8 cellular contexts compared by ENCODE assay signal in the genomic region with DNA sequence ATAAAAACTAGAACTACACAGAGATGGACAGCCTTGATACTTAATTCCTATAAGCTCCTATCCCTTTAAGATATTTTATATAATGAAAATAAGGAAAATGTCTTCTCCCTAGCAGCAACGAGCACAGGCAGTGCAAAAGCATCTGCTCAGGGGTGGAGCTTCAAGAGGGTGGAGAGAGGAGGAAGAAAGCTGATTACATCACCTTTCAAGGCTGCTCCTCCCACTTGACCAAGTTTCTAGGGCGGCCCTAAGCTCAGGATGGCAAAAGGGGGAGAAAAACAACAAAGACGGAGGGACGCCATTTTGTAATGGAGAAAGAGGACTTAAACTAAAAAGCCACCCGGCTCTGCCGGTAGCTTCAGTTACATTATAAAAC. TPM values are rescaled to one million over a fixed set of nuclear protein-coding genes. Genes with fewer than 3 reads are reported as not detected.
DNase-seq lines count a peak whose midpoint lies in the region; ATAC-seq and TF ChIP-seq lines count a peak whose summit lies in the region.

No MANE protein-coding gene starts in this region.

- intact Hi-C loops in CD8-positive, alpha-beta T cell (cut with DNase I, micrococcal nuclease): loop anchor here (1.0 to 10.0 kb wide), 7 partner anchors 74 to 1562 kb away; a partner anchor contains a TSS

- no peaks in the 10 kb centered on the region for H3K27me3 ChIP-seq in CD8-positive, alpha-beta T cell (ENCODE audit: insufficient read depth, low read length)
- H3K27me3 ChIP-seq in KMS-11 (ENCODE audit: insufficient read depth, low read depth) (no peaks in the 10 kb centered on the region), mucosa of stomach (ENCODE audit: control insufficient read depth, insufficient read depth, low read length) (no peaks in the 10 kb centered on the region)

- H3K36me3 Mint-ChIP-seq in CD8-positive, alpha-beta T cell: peaks cover 48% of the 10 kb centered on the region
- peaks cover 44% of the 10 kb centered on the region for H3K36me3 Mint-ChIP-seq in activated T-cell treated with anti-CD3 and anti-CD28 coated beads, Interleukin-2, amount 50 U/mL, for 4 hours (ENCODE audit: insufficient read depth)

- H3K27ac ChIP-seq in CD8-positive, alpha-beta T cell (ENCODE audit: low read depth, low read length): peak overlapping the region; percentile 100
- peak overlapping the region; percentile 95 for H3K27ac ChIP-seq in KMS-11

- peak; percentile 60 for ATAC-seq in CD8-positive, alpha-beta T cell
- ATAC-seq in GM21423 (IDR thresholded peaks at IDR 0.05; ENCODE audit: unreplicated experiment) (peak; percentile 39), esophagus mucosa (peak; percentile 77)
- peak; percentile 52 to 56 for ATAC-seq in activated T-cell treated with anti-CD3 and anti-CD28 coated beads, Interleukin-2, amount 50 U/mL, for 4 hours

- CTCF ChIA-PET in CD8-positive, alpha-beta T cell (lab: Charles Lee): interaction anchor here (0.8 to 4.3 kb wide), 10 partner anchors 10 to 132 kb away, joined by 3 to 25 read pairs (median 6); no protein-coding TSS in a partner anchor

- peaks cover 66% of the 10 kb centered on the region for H3K79me2 ChIP-seq in KMS-11 (ENCODE audit: insufficient read depth, low read depth)

- peaks cover 17% of the 10 kb centered on the region for H3K36me3 ChIP-seq in CD8-positive, alpha-beta T cell (ENCODE audit: insufficient read depth, low read length)
- H3K36me3 ChIP-seq in KMS-11 (ENCODE audit: insufficient read depth): peaks cover 10% of the 10 kb centered on the region; the same call in 1 of the 2 replicates
- H3K36me3 ChIP-seq in mucosa of stomach (ENCODE audit: control insufficient read depth, insufficient read depth, low read length): peaks cover 18% of the 10 kb centered on the region

- DNase-seq in CD8-positive, alpha-beta T cell: peak; percentile 76 to 93 (median 84)
- peak; percentile 76 for DNase-seq in activated T-cell treated with anti-CD3 and anti-CD28 coated beads, Interleukin-2, amount 50 U/mL, for 4 hours
- peak; percentile 82 for DNase-seq in stimulated activated CD8-positive, alpha-beta memory T cell treated with anti-CD3 and anti-CD28 coated beads, Interleukin-4, amount 100 ng/mL, for 48 hours

- no peaks in the 10 kb centered on the region for H3K9me3 ChIP-seq in CD8-positive, alpha-beta T cell (ENCODE audit: low read length)
- no peaks in the 10 kb centered on the region for H3K9me3 ChIP-seq in mucosa of stomach (ENCODE audit: control insufficient read depth, low read length)

- H3K9ac ChIP-seq in KMS-11: peak overlapping the region; percentile 98
- peak overlapping the region; percentile 100 for H3K9ac ChIP-seq in mucosa of stomach (ENCODE audit: low read length)

- TF ChIP-seq CTCF in CD8-positive, alpha-beta T cell (IDR thresholded peaks at IDR 0.05): no peak
- no peak for TF ChIP-seq CTCF in KMS-11 (conservative IDR thresholded peaks at IDR 0.05; ENCODE audit: low read depth, low read length)

- peaks cover 61% of the 10 kb centered on the region for H3K4me1 Mint-ChIP-seq in CD8-positive, alpha-beta T cell (ENCODE audit: low read depth)
- peaks cover 58% of the 10 kb centered on the region for H3K4me1 Mint-ChIP-seq in activated T-cell treated with anti-CD3 and anti-CD28 coated beads, Interleukin-2, amount 50 U/mL, for 4 hours (ENCODE audit: low read depth)

- no peaks in the 10 kb centered on the region for H3K9me3 Mint-ChIP-seq in CD8-positive, alpha-beta T cell
- no peaks in the 10 kb centered on the region for H3K9me3 Mint-ChIP-seq in activated T-cell treated with anti-CD3 and anti-CD28 coated beads, Interleukin-2, amount 50 U/mL, for 4 hours

- peak overlapping the region; percentile 100 for H3K4me3 Mint-ChIP-seq in CD8-positive, alpha-beta T cell
- peak overlapping the region; percentile 90 for H3K4me3 Mint-ChIP-seq in activated T-cell treated with anti-CD3 and anti-CD28 coated beads, Interleukin-2, amount 50 U/mL, for 4 hours

- peak overlapping the region; percentile 87 for H3K4me2 ChIP-seq in KMS-11

- H4K20me1 ChIP-seq in KMS-11 (ENCODE audit: insufficient read depth): no peaks in the 10 kb centered on the region

- no peak overlapping the region for H2AFZ ChIP-seq in KMS-11 (ENCODE audit: low read depth)

- H3K27ac Mint-ChIP-seq in CD8-positive, alpha-beta T cell: peak overlapping the region; percentile 100

- no peaks in the 10 kb centered on the region for H3K27me3 Mint-ChIP-seq in CD8-positive, alpha-beta T cell (ENCODE audit: low read depth)
- H3K27me3 Mint-ChIP-seq in activated T-cell treated with anti-CD3 and anti-CD28 coated beads, Interleukin-2, amount 50 U/mL, for 4 hours (ENCODE audit: low read depth): no peaks in the 10 kb centered on the region

- POLR2A ChIA-PET in CD8-positive, alpha-beta T cell (lab: Charles Lee): interaction anchor here (0.5 to 4.8 kb wide), 39 partner anchors 10 to 1121 kb away, joined by 3 to 100 read pairs (median 7); a partner anchor contains a TSS

- peaks cover 64% of the 10 kb centered on the region for H3K4me1 ChIP-seq in CD8-positive, alpha-beta T cell (ENCODE audit: insufficient read depth, low read length)
- H3K4me1 ChIP-seq in KMS-11 (ENCODE audit: low read depth, poor library complexity, severe bottlenecking): peaks cover 28% of the 10 kb centered on the region
- peaks cover 36% of the 10 kb centered on the region for H3K4me1 ChIP-seq in mucosa of stomach (ENCODE audit: control insufficient read depth, insufficient read depth, low read length)

- peak overlapping the region; percentile 96 for H3K4me3 ChIP-seq in CD8-positive, alpha-beta T cell (ENCODE audit: low read depth, low read length)
- no peak overlapping the region for H3K4me3 ChIP-seq in KMS-11 (IDR thresholded peaks at IDR 0.05; ENCODE audit: insufficient read depth, low read depth, low read length)
- peak overlapping the region; percentile 48 for H3K4me3 ChIP-seq in mucosa of stomach (ENCODE audit: low read length)

TF ChIP-seq in PFSK-1, 5 proteins besides CTCF, POLR2A, EP300 and RAD21:
- no peak for TF ChIP-seq FOXP2 (optimal IDR thresholded peaks at IDR 0.05; ENCODE audit: borderline replicate concordance, extremely low read depth, extremely low read length, insufficient read depth)
- no peak for TF ChIP-seq TAF1 (IDR thresholded peaks at IDR 0.05; ENCODE audit: borderline replicate concordance, insufficient read depth, low read length)
- 0 out of 2 replicates have a peak, but pooled peaks have one; percentile 20 for TF ChIP-seq POLR2AphosphoS5 (IDR thresholded peaks at IDR 0.05; ENCODE audit: low read depth, low read length)
- TF ChIP-seq SIN3A (IDR thresholded peaks at IDR 0.05; ENCODE audit: borderline replicate concordance, insufficient read depth, low read length): 0 out of 2 replicates have a peak, but pooled peaks have one; percentile 31
- TF ChIP-seq, protein P1, sequence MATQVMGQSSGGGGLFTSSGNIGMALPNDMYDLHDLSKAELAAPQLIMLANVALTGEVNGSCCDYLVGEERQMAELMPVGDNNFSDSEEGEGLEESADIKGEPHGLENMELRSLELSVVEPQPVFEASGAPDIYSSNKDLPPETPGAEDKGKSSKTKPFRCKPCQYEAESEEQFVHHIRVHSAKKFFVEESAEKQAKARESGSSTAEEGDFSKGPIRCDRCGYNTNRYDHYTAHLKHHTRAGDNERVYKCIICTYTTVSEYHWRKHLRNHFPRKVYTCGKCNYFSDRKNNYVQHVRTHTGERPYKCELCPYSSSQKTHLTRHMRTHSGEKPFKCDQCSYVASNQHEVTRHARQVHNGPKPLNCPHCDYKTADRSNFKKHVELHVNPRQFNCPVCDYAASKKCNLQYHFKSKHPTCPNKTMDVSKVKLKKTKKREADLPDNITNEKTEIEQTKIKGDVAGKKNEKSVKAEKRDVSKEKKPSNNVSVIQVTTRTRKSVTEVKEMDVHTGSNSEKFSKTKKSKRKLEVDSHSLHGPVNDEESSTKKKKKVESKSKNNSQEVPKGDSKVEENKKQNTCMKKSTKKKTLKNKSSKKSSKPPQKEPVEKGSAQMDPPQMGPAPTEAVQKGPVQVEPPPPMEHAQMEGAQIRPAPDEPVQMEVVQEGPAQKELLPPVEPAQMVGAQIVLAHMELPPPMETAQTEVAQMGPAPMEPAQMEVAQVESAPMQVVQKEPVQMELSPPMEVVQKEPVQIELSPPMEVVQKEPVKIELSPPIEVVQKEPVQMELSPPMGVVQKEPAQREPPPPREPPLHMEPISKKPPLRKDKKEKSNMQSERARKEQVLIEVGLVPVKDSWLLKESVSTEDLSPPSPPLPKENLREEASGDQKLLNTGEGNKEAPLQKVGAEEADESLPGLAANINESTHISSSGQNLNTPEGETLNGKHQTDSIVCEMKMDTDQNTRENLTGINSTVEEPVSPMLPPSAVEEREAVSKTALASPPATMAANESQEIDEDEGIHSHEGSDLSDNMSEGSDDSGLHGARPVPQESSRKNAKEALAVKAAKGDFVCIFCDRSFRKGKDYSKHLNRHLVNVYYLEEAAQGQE (IDR thresholded peaks at IDR 0.05; ENCODE audit: insufficient read depth in 1 of 2, low read depth in 2 of 2, low read length in 2 of 2): no peak

RNA-seq across cellular contexts. Expression of a gene that starts 2.2 kb away (rescaled TPM):
- 10 to 100 TPM; 85.5 to 95.4 TPM for total RNA-seq in CD8-positive, alpha-beta T cell
- 25.6 TPM for polyA plus RNA-seq in PFSK-1 (2012; ENCODE audit: insufficient read length, low read depth)
- 100 to 1,000 TPM; 102 to 106 (median 106) TPM for total RNA-seq in activated T-cell treated with anti-CD3 and anti-CD28 coated beads, Interleukin-2, amount 50 U/mL, for 4 hours
- total RNA-seq in esophagus mucosa: 30.0 TPM

RNA-seq across cellular contexts. Expression of a gene that starts 2.8 kb away (rescaled TPM):
- 10 to 100 TPM; 13.5 to 16.4 TPM for total RNA-seq in CD8-positive, alpha-beta T cell
- polyA plus RNA-seq in PFSK-1 (2012; ENCODE audit: insufficient read length, low read depth): 140 TPM
- total RNA-seq in activated T-cell treated with anti-CD3 and anti-CD28 coated beads, Interleukin-2, amount 50 U/mL, for 4 hours: 100 to 1,000 TPM in 2 of 3 donors, 10 to 100 TPM in 1; 98.6 to 108 (median 103) TPM
- total RNA-seq in esophagus mucosa: 48.2 TPM

RNA-seq across cellular contexts. Expression of a gene that starts 11.8 kb away (rescaled TPM):
- 1 to 10 TPM; 4.2 to 6.8 TPM for total RNA-seq in CD8-positive, alpha-beta T cell
- 13.1 TPM for polyA plus RNA-seq in PFSK-1 (2012; ENCODE audit: insufficient read length, low read depth)
- total RNA-seq in activated T-cell treated with anti-CD3 and anti-CD28 coated beads, Interleukin-2, amount 50 U/mL, for 4 hours: 10 to 100 TPM in 1 of 3 donors, 1 to 10 TPM in 2; 5.9 to 10.3 (median 9.5) TPM
- total RNA-seq in esophagus mucosa: 4.6 TPM

RNA-seq across cellular contexts. Expression of a gene that starts 32.1 kb away (rescaled TPM):
- total RNA-seq in CD8-positive, alpha-beta T cell: 10 to 100 TPM; 31.4 to 36.0 TPM
- 35.7 TPM for polyA plus RNA-seq in PFSK-1 (2012; ENCODE audit: insufficient read length, low read depth)
- total RNA-seq in activated T-cell treated with anti-CD3 and anti-CD28 coated beads, Interleukin-2, amount 50 U/mL, for 4 hours: 10 to 100 TPM; 34.7 to 36.7 (median 36.6) TPM
- total RNA-seq in esophagus mucosa: 10.0 TPM

RNA-seq across cellular contexts. Expression of a gene that starts 43.6 kb away (rescaled TPM):
- total RNA-seq in CD8-positive, alpha-beta T cell: 100 to 1,000 TPM; 121 to 130 TPM
- 115 TPM for polyA plus RNA-seq in PFSK-1 (2012; ENCODE audit: insufficient read length, low read depth)
- 100 to 1,000 TPM; 167 to 181 (median 181) TPM for total RNA-seq in activated T-cell treated with anti-CD3 and anti-CD28 coated beads, Interleukin-2, amount 50 U/mL, for 4 hours
- 27.1 TPM for total RNA-seq in esophagus mucosa
